ENCODE assay signal across 27 cellular contexts in the genomic region with DNA sequence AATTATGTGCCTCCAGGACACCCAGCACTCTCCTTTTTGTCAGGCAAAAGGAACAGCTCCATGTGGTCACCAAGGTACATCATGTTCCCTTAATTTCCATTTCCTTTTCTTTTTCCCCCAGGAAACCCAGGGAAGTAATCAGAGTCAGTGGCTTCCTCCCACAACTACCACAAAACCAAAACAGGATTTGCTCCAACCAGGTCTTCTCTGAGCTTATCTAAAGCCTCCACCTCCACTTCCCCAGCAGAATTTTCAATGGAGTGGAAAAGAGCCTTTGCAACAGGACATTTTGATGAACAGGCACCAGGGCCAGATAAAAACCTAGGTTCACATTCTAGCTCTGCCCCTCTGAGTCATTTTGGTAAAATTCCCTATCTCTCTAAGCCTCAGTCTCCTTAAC.
"Had no signal": no experiment of that assay in that cellular context is flagged by ENCODE, and none has a peak within 500 bp of the region (broad histone marks: within the 10 kb centered on the region; RNA-seq: fewer than 3 reads in every experiment).

No MANE protein-coding gene starts in this region.

- H3K9me3 Mint-ChIP-seq: dendritic cell treated with granulocyte-macrophage colony-stimulating factor and Interleukin-4, amounts not matched to agents 40 ng/mL and 50 ng/mL, for 4 days; endodermal cell; mesothelial cell of epicardium; natural killer cell had no signal

- H3K4me1 Mint-ChIP-seq: naive thymus-derived CD4-positive, alpha-beta T cell; natural killer cell had no signal

- H3K4me1 ChIP-seq: esophagus squamous epithelium, gastrocnemius medialis, heart right ventricle, left lung, lower lobe of right lung had no signal

- DNase-seq: cortex of kidney; effector CD8-positive, alpha-beta T cell; effector memory CD8-positive, alpha-beta T cell; endodermal cell; erythroblast; esophagus squamous epithelium; foreskin fibroblast; foreskin melanocyte; gastrocnemius medialis; glutamatergic neuron; head of caudate nucleus; heart right ventricle; hippocampal formation; left cardiac atrium; left lung; left ventricle myocardium superior; lower lobe of right lung; mesenchymal stem cell; naive thymus-derived CD4-positive, alpha-beta T cell; natural killer cell had no signal

- H3K36me3 Mint-ChIP-seq: mesothelial cell of epicardium; naive thymus-derived CD4-positive, alpha-beta T cell; natural killer cell had no signal

- H3K27me3 ChIP-seq: esophagus squamous epithelium had no signal

- H3K4me3 ChIP-seq: esophagus squamous epithelium, gastrocnemius medialis, heart right ventricle, left lung, lower lobe of right lung had no signal

- ATAC-seq: effector memory CD8-positive, alpha-beta T cell; esophagus mucosa; gastrocnemius medialis; heart right ventricle; left cardiac atrium; left lung; left ventricle myocardium superior; lower lobe of right lung; naive thymus-derived CD4-positive, alpha-beta T cell; natural killer cell had no signal

- H3K4me3 Mint-ChIP-seq: dendritic cell treated with granulocyte-macrophage colony-stimulating factor and Interleukin-4, amounts not matched to agents 40 ng/mL and 50 ng/mL, for 4 days; effector memory CD8-positive, alpha-beta T cell; endodermal cell; mesothelial cell of epicardium; naive thymus-derived CD4-positive, alpha-beta T cell; natural killer cell had no signal

- H3K27ac Mint-ChIP-seq: dendritic cell treated with granulocyte-macrophage colony-stimulating factor and Interleukin-4, amounts not matched to agents 40 ng/mL and 50 ng/mL, for 4 days; effector memory CD8-positive, alpha-beta T cell; endodermal cell; mesothelial cell of epicardium; naive thymus-derived CD4-positive, alpha-beta T cell; natural killer cell had no signal

- H3K27ac ChIP-seq: epithelial cell of prostate, esophagus squamous epithelium, gastrocnemius medialis, heart right ventricle, left lung, lower lobe of right lung had no signal

- FAIRE-seq: endometrium, islet of Langerhans, keratinocyte had no signal

- H3K36me3 ChIP-seq: esophagus squamous epithelium, gastrocnemius medialis, heart right ventricle, left lung, lower lobe of right lung had no signal
